Comparison of ENCODE assay signal across 19 cellular contexts in the genomic region with DNA sequence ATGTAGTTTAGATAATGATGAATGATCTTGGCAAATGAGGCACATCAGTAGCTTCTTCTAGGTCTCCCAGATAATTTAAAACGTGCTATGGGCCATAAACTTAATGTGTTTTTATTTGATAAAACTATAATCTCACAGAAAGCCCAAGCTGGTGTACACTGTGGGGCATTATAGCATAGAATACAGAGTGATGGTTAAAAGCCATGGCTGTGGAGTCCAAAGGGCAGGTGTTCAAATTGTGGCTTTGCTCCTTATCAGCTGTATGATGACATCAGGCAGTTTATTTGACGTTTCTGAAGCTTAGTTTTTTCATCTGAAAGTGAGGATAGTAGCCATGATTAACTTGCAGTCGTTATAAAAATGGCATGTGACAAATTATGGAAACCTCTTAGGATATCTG. TPM values are rescaled to one million over a fixed set of nuclear protein-coding genes. Genes with fewer than 3 reads are reported as not detected.
"Had no signal": no experiment of that assay in that cellular context is flagged by ENCODE, and none has a peak within 500 bp of the region (broad histone marks: within the 10 kb centered on the region; RNA-seq: fewer than 3 reads in every experiment).

No MANE protein-coding gene starts in this region.

- H3K4me1 ChIP-seq: gastrocnemius medialis, heart right ventricle, left lung, tibial nerve, vagina had no signal

- H3K9me3 ChIP-seq: gastrocnemius medialis, left lung, tibial nerve, vagina had no signal

- H3K27ac ChIP-seq: gastrocnemius medialis, heart right ventricle, left lung, tibial nerve, vagina had no signal

- H3K4me3 ChIP-seq: gastrocnemius medialis, heart right ventricle, left lung, tibial nerve, vagina had no signal

- H3K9me3 Mint-ChIP-seq: activated B cell treated with CpG ODN at 0.5 μM for 24 hours; activated CD8-positive, alpha-beta T cell treated with anti-CD3 and anti-CD28 coated beads for 36 hours; activated naive CD4-positive, alpha-beta T cell treated with anti-CD3 and anti-CD28 coated beads, Interleukin-2, amount 50 U/mL, for 72 hours; activated T-cell treated with anti-CD3 and anti-CD28 coated beads, Interleukin-2, amount 50 U/mL, for 72 hours had no signal

- H3K4me3 Mint-ChIP-seq: activated B cell treated with CpG ODN at 0.5 μM for 24 hours; activated CD8-positive, alpha-beta T cell treated with anti-CD3 and anti-CD28 coated beads for 36 hours; activated T-cell treated with anti-CD3 and anti-CD28 coated beads, Interleukin-2, amount 50 U/mL, for 72 hours; naive thymus-derived CD4-positive, alpha-beta T cell had no signal

- H3K36me3 Mint-ChIP-seq: activated naive CD4-positive, alpha-beta T cell treated with anti-CD3 and anti-CD28 coated beads, Interleukin-2, amount 50 U/mL, for 72 hours; naive thymus-derived CD4-positive, alpha-beta T cell had no signal

- ATAC-seq: activated CD8-positive, alpha-beta T cell treated with anti-CD3 and anti-CD28 coated beads for 36 hours; activated naive CD4-positive, alpha-beta T cell treated with anti-CD3 and anti-CD28 coated beads, Interleukin-2, amount 50 U/mL, for 72 hours; activated T-cell treated with anti-CD3 and anti-CD28 coated beads, Interleukin-2, amount 50 U/mL, for 72 hours; gastrocnemius medialis; heart right ventricle; left lung; naive thymus-derived CD4-positive, alpha-beta T cell had no signal

- H3K36me3 ChIP-seq: gastrocnemius medialis, heart right ventricle, left lung, tibial nerve, vagina had no signal

- DNase-seq: activated B cell treated with CpG ODN at 0.5 μM for 24 hours; activated CD4-positive, alpha-beta T cell treated with anti-CD3 and anti-CD28 coated beads for 48 hours; activated CD8-positive, alpha-beta T cell treated with anti-CD3 and anti-CD28 coated beads for 36 hours; activated gamma-delta T cell; activated T-cell treated with anti-CD3 and anti-CD28 coated beads, Interleukin-2, amount 50 U/mL, for 72 hours; amniotic stem cell; erythroblast; gastrocnemius medialis; heart right ventricle; left lung; naive thymus-derived CD4-positive, alpha-beta T cell; stimulated activated CD4-positive, alpha-beta T cell treated with anti-CD3 and anti-CD28 coated beads, Interleukin-4, amount 100 ng/mL, for 24 hours; stimulated activated naive CD4-positive, alpha-beta T cell treated with Interleukin-2 at 50 U/mL for 16 hours; substantia nigra had no signal

- H3K4me1 Mint-ChIP-seq: activated B cell treated with CpG ODN at 0.5 μM for 24 hours; naive thymus-derived CD4-positive, alpha-beta T cell had no signal

- H3K27me3 ChIP-seq: gastrocnemius medialis, heart right ventricle, left lung, tibial nerve, vagina had no signal

RNA-seq across cellular contexts. Expression of gene MGAM, which starts 3.5 kb away (rescaled TPM):
- polyA plus RNA-seq: naive thymus-derived CD4-positive, alpha-beta T cell had no signal

RNA-seq across cellular contexts. Expression of gene TAS2R38, which starts 25.6 kb away (rescaled TPM):
- total RNA-seq: activated B cell treated with CpG ODN at 0.5 μM for 24 hours; activated CD8-positive, alpha-beta T cell treated with anti-CD3 and anti-CD28 coated beads for 36 hours; activated naive CD4-positive, alpha-beta T cell treated with anti-CD3 and anti-CD28 coated beads, Interleukin-2, amount 50 U/mL, for 72 hours; activated T-cell treated with anti-CD3 and anti-CD28 coated beads, Interleukin-2, amount 50 U/mL, for 72 hours; cardiac septum; gastrocnemius medialis; heart right ventricle; left lung; naive thymus-derived CD4-positive, alpha-beta T cell; skeletal muscle tissue; tibial nerve; vagina had no signal
- polyA plus RNA-seq: heart right ventricle; naive thymus-derived CD4-positive, alpha-beta T cell had no signal

RNA-seq across cellular contexts. Expression of gene CLEC5A, which starts 52.4 kb away (rescaled TPM):
- total RNA-seq: activated CD8-positive, alpha-beta T cell treated with anti-CD3 and anti-CD28 coated beads for 36 hours; activated naive CD4-positive, alpha-beta T cell treated with anti-CD3 and anti-CD28 coated beads, Interleukin-2, amount 50 U/mL, for 72 hours; activated T-cell treated with anti-CD3 and anti-CD28 coated beads, Interleukin-2, amount 50 U/mL, for 72 hours; gastrocnemius medialis had no signal
- polyA plus RNA-seq: naive thymus-derived CD4-positive, alpha-beta T cell had no signal
